28 cellular contexts compared by ENCODE assay signal in the genomic region with DNA sequence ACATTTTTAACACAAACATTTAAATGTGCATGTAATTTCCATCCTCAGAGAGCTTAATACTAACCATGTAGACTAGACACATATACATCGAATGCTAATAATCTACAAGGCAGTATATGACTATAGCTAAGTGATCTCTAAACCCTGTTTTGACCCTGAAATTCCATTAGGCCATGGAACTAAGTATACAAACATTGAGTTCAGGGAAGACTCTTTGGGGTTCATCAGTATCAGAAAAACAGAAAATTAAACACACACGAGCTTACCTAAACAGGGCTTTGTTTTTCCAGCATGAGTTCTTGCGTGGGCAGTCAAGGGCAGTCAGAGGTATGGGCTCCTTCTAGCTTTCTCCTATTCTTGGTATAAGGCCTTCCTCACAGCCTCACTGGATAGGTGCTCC.
"Had no signal": no experiment of that assay in that cellular context is flagged by ENCODE, and none has a peak within 500 bp of the region (broad histone marks: within the 10 kb centered on the region; RNA-seq: fewer than 3 reads in every experiment).

No MANE protein-coding gene starts in this region.

- ATAC-seq: effector memory CD8-positive, alpha-beta T cell; esophagus mucosa; foreskin keratinocyte; gastrocnemius medialis; gastroesophageal sphincter; heart left ventricle; heart right ventricle had no signal

- H3K4me3 Mint-ChIP-seq: dendritic cell treated with granulocyte-macrophage colony-stimulating factor and Interleukin-4, amounts not matched to agents 40 ng/mL and 50 ng/mL, for 4 days; effector memory CD8-positive, alpha-beta T cell had no signal

- H3K36me3 ChIP-seq: colonic mucosa, esophagus muscularis mucosa, esophagus squamous epithelium, gastrocnemius medialis, gastroesophageal sphincter, heart left ventricle, heart right ventricle had no signal

- H3K27ac Mint-ChIP-seq: dendritic cell treated with granulocyte-macrophage colony-stimulating factor and Interleukin-4, amounts not matched to agents 40 ng/mL and 50 ng/mL, for 4 days; effector memory CD8-positive, alpha-beta T cell had no signal

- H3K27me3 ChIP-seq: colonic mucosa, dorsolateral prefrontal cortex, heart right ventricle had no signal

- H3K9me3 ChIP-seq: colonic mucosa, gastrocnemius medialis had no signal

- FAIRE-seq: colon, endometrium, endothelial cell of umbilical vein, frontal cortex had no signal

- H3K27ac ChIP-seq: colonic mucosa, coronary artery, dorsolateral prefrontal cortex, epithelial cell of prostate, esophagus muscularis mucosa, esophagus squamous epithelium, foreskin keratinocyte, gastrocnemius medialis, gastroesophageal sphincter, heart left ventricle, heart right ventricle had no signal

- DNase-seq: colonic mucosa; cortex of kidney; dermis blood vessel endothelial cell; dorsolateral prefrontal cortex; effector CD4-positive, alpha-beta T cell; effector CD8-positive, alpha-beta T cell; effector memory CD4-positive, alpha-beta T cell; effector memory CD8-positive, alpha-beta T cell; erythroblast; esophagus squamous epithelium; foreskin fibroblast; foreskin keratinocyte; foreskin melanocyte; gastrocnemius medialis; glutamatergic neuron; head of caudate nucleus; heart left ventricle; heart right ventricle had no signal

- H3K4me1 ChIP-seq: colonic mucosa, esophagus muscularis mucosa, esophagus squamous epithelium, foreskin keratinocyte, gastrocnemius medialis, gastroesophageal sphincter had no signal

- H3K4me3 ChIP-seq: colonic mucosa, coronary artery, dorsolateral prefrontal cortex, esophagus muscularis mucosa, esophagus squamous epithelium, gastrocnemius medialis, gastroesophageal sphincter, heart left ventricle, heart right ventricle had no signal
